Comparison of ENCODE assay signal across 17 cellular contexts in genomic region chr4:76622126-76622525, GRCh38.
DNase-seq lines count a peak whose midpoint lies in the region; ATAC-seq and TF ChIP-seq lines count a peak whose summit lies in the region.
"Had no signal": no experiment of that assay in that cellular context is flagged by ENCODE, and none has a peak within 500 bp of the region (broad histone marks: within the 10 kb centered on the region; RNA-seq: fewer than 3 reads in every experiment).

No MANE protein-coding gene starts in this region.

- no peaks in the 10 kb centered on the region for H3K27me3 ChIP-seq in stomach

- peak; percentile 89 for DNase-seq in ELR (ENCODE audit: low read depth)
- DNase-seq in astrocyte of the hippocampus (ENCODE audit: low read depth, low spot score), result peak; percentile 61
- DNase-seq in left colon, result no peak
- peak; percentile 74 for DNase-seq in stomach
- DNase-seq in naive thymus-derived CD8-positive, alpha-beta T cell, result no peak
- no peak for DNase-seq in GM13976 (ENCODE audit: low spot score)
- DNase-seq in NCI-H345 treated with DMSO at 0.1 percent for 48 hours (lab: John Stamatoyannopoulos, UW; ENCODE audit: unreplicated experiment), result no peak
- DNase-seq in T-helper 17 cell, result no peak
- DNase-seq: activated CD4-positive, alpha-beta T cell treated with anti-CD3 and anti-CD28 coated beads, Interleukin-2, amount 50 U/mL, for 48 hours; activated effector memory CD4-positive, alpha-beta T cell treated with Interleukin-2 at 50 U/mL for 16 hours; DMS79; KBM-7; NCI-H1694; RPMI8226; stimulated activated CD4-positive, alpha-beta T cell treated with anti-CD3 and anti-CD28 coated beads, Interleukin-15, amount 100 ng/mL, for 24 hours; T1000 had no signal

- WGBS in stomach, 5 donors, result 22 to 45% (median 32%) methylated on average over 4 of the region's 4 CpGs

- H3K4me3 Mint-ChIP-seq in naive thymus-derived CD8-positive, alpha-beta T cell, result no peak overlapping the region
- no peak overlapping the region for H3K4me3 Mint-ChIP-seq in T-helper 17 cell

- H3K4me1 ChIP-seq in stomach, result peaks cover 13 to 64% (median 39%) of the 10 kb centered on the region in 4 donors

- H3K9me3 ChIP-seq in stomach (no peaks in the 10 kb centered on the region), T-helper 17 cell (ENCODE audit: control insufficient read depth, low read length, poor library complexity, severe bottlenecking) (no peaks in the 10 kb centered on the region)

- H3K27ac ChIP-seq in stomach, result peak overlapping the region; percentile 75 to 87 (median 84)

- TF ChIP-seq CTCF in stomach (IDR thresholded peaks at IDR 0.05), result no peak
- TF ChIP-seq CTCF in GM13976 (IDR thresholded peaks at IDR 0.05; ENCODE audit: borderline replicate concordance, control extremely low read depth, extremely low read depth, insufficient read depth, missing control alignments), result no peak

- no peaks in the 10 kb centered on the region for H3K4me1 Mint-ChIP-seq in naive thymus-derived CD8-positive, alpha-beta T cell
- H3K4me1 Mint-ChIP-seq in T-helper 17 cell, result no peaks in the 10 kb centered on the region

- POLR2A ChIA-PET in naive thymus-derived CD8-positive, alpha-beta T cell (lab: Charles Lee), result no interaction called here

- TF ChIP-seq EP300 in stomach (IDR thresholded peaks at IDR 0.05), result no peak

- in situ Hi-C loops in GM13976 (cut with MboI; ENCODE audit: low sequenced_read_pairs, unreplicated experiment), result no loop called here

- H3K27ac Mint-ChIP-seq in naive thymus-derived CD8-positive, alpha-beta T cell, result no peak overlapping the region
- H3K27ac Mint-ChIP-seq in T-helper 17 cell, result no peak overlapping the region

- H3K36me3 Mint-ChIP-seq in naive thymus-derived CD8-positive, alpha-beta T cell, result no peaks in the 10 kb centered on the region
- H3K36me3 Mint-ChIP-seq in T-helper 17 cell (ENCODE audit: low read depth), result peaks cover 3% of the 10 kb centered on the region

- H3K9me3 Mint-ChIP-seq in naive thymus-derived CD8-positive, alpha-beta T cell, result no peaks in the 10 kb centered on the region

- intact Hi-C loops in left colon (cut with DNase I, micrococcal nuclease), result no loop called here
- intact Hi-C loops in stomach (cut with DNase I; ENCODE audit: low total_unique reads), result no loop called here

- ATAC-seq in left colon, result peak; percentile 13
- no peak for ATAC-seq in naive thymus-derived CD8-positive, alpha-beta T cell
- no peak for ATAC-seq in T-helper 17 cell
- ATAC-seq: GM12878 had no signal

- H3K27me3 Mint-ChIP-seq in naive thymus-derived CD8-positive, alpha-beta T cell, result peaks cover 11 to 29% (median 16%) of the 10 kb centered on the region in 5 donors
- H3K27me3 Mint-ChIP-seq in T-helper 17 cell, result peaks cover 46% of the 10 kb centered on the region

- no peak for TF ChIP-seq POLR2A in stomach (IDR thresholded peaks at IDR 0.05)

- no peak overlapping the region for H3K4me3 ChIP-seq in stomach
- H3K4me3 ChIP-seq: GM12878 had no signal

- H3K36me3 ChIP-seq in stomach, result no peaks in the 10 kb centered on the region

Comparison
In these comparisons a context has a peak if more than half of its experiments do, and no peak if none do; other contexts are left out.
1. DNase-seq: peak in ELR (single experiment), astrocyte of the hippocampus (single experiment) and stomach (single experiment); none in left colon (0 of 2), naive thymus-derived CD8-positive, alpha-beta T cell (0 of 10), GM13976 (single experiment), NCI-H345 treated with DMSO at 0.1 percent for 48 hours (single experiment) and T-helper 17 cell (0 of 3).